Comparison of ENCODE assay signal across 18 cellular contexts in the genomic region with DNA sequence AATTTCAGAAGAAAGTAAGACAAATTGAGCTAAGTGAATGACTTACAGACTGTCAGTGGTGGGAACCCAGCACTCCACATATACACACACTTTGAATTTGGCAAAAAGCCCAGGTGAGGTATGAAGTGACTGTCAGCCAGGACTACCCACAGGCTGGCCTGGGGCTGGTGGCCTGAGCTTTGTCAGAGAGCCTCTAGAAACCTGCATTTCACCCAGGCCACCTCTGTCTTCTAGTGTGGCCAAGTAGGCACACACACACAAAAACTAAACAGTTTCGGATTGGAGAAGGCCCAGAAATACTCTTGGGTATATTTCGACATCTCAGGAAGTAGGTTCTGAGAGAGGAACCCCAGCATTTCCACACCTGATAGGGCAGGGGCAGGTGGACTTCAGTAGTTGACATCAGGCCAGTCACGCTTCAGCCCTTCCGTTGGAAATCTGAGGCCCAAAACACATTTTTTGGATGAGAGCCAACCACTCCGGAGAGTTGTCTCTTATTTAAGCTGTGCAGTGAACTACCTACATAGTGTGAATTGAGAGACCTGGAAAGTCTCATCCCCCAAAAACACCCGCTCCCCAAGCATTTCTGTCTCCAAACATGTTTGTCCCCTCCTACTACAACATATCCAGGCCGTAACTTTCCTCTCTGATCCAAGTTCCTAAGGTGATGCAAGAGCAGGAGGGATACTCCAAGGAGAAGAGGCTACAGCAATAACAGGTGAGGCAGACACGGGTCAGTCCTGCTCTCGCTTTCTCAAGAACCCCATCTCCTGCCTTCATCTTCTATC.
DNase-seq lines count a peak whose midpoint lies in the region; ATAC-seq and TF ChIP-seq lines count a peak whose summit lies in the region.
"Had no signal": no experiment of that assay in that cellular context is flagged by ENCODE, and none has a peak within 500 bp of the region (broad histone marks: within the 10 kb centered on the region; RNA-seq: fewer than 3 reads in every experiment).

No MANE protein-coding gene starts in this region.

- H3K27me3 ChIP-seq in right atrium auricular region (no peaks in the 10 kb centered on the region), upper lobe of right lung (no peaks in the 10 kb centered on the region)
- H3K27me3 ChIP-seq: neutrophil had no signal

- CTCF ChIA-PET in activated naive CD4-positive, alpha-beta T cell treated with anti-CD3 and anti-CD28 coated beads, Interleukin-2, amount 10 ng/mL, durations not matched to agents 7 days and 5 days (lab: Charles Lee), result no interaction called here

- H3K36me3 Mint-ChIP-seq in activated naive CD4-positive, alpha-beta T cell treated with anti-CD3 and anti-CD28 coated beads, Interleukin-2, amount 10 ng/mL, durations not matched to agents 7 days and 5 days, result no peaks in the 10 kb centered on the region
- H3K36me3 Mint-ChIP-seq in activated T-cell treated with anti-CD3 and anti-CD28 coated beads, Interleukin-2, amount 50 U/mL, for 72 hours (ENCODE audit: insufficient read depth in 2 of 2), result no peaks in the 10 kb centered on the region
- H3K36me3 Mint-ChIP-seq: activated naive CD4-positive, alpha-beta T cell treated with anti-CD3 and anti-CD28 coated beads, Interleukin-2, amount 50 U/mL, for 72 hours; CD4-positive, CD25-positive, alpha-beta regulatory T cell had no signal

- H3K9me3 ChIP-seq in right atrium auricular region, result no peaks in the 10 kb centered on the region
- H3K9me3 ChIP-seq in upper lobe of right lung, result no peaks in the 10 kb centered on the region
- H3K9me3 ChIP-seq: neutrophil had no signal

- TF ChIP-seq CTCF in right atrium auricular region (IDR thresholded peaks at IDR 0.05) (no peak), upper lobe of right lung (IDR thresholded peaks at IDR 0.05) (no peak)

- H3K4me3 Mint-ChIP-seq in activated naive CD4-positive, alpha-beta T cell treated with anti-CD3 and anti-CD28 coated beads, Interleukin-2, amount 10 ng/mL, durations not matched to agents 7 days and 5 days, result no peak overlapping the region
- H3K4me3 Mint-ChIP-seq in activated T-cell treated with anti-CD3 and anti-CD28 coated beads, Interleukin-2, amount 50 U/mL, for 72 hours, result no peak overlapping the region
- H3K4me3 Mint-ChIP-seq: CD4-positive, CD25-positive, alpha-beta regulatory T cell had no signal

- no peaks in the 10 kb centered on the region for H3K4me1 ChIP-seq in right atrium auricular region
- H3K4me1 ChIP-seq in upper lobe of right lung, result no peaks in the 10 kb centered on the region

- H3K27me3 Mint-ChIP-seq in activated naive CD4-positive, alpha-beta T cell treated with anti-CD3 and anti-CD28 coated beads, Interleukin-2, amount 10 ng/mL, durations not matched to agents 7 days and 5 days, result no peaks in the 10 kb centered on the region
- H3K27me3 Mint-ChIP-seq in activated T-cell treated with anti-CD3 and anti-CD28 coated beads, Interleukin-2, amount 50 U/mL, for 72 hours (ENCODE audit: low read depth), result no peaks in the 10 kb centered on the region
- H3K27me3 Mint-ChIP-seq: CD4-positive, CD25-positive, alpha-beta regulatory T cell had no signal

- no peak overlapping the region for H3K4me3 ChIP-seq in right atrium auricular region
- H3K4me3 ChIP-seq in upper lobe of right lung, result no peak overlapping the region

- H3K27ac ChIP-seq in right atrium auricular region (no peak overlapping the region), upper lobe of right lung (no peak overlapping the region)
- H3K27ac ChIP-seq: neutrophil had no signal

- no peaks in the 10 kb centered on the region for H3K9me3 Mint-ChIP-seq in activated naive CD4-positive, alpha-beta T cell treated with anti-CD3 and anti-CD28 coated beads, Interleukin-2, amount 10 ng/mL, durations not matched to agents 7 days and 5 days
- H3K9me3 Mint-ChIP-seq in activated T-cell treated with anti-CD3 and anti-CD28 coated beads, Interleukin-2, amount 50 U/mL, for 72 hours, result peaks cover 0 to 3% of the 10 kb centered on the region in 2 donors
- H3K9me3 Mint-ChIP-seq: activated naive CD4-positive, alpha-beta T cell treated with anti-CD3 and anti-CD28 coated beads, Interleukin-2, amount 50 U/mL, for 72 hours had no signal

- intact Hi-C loops in Right ventricle myocardium inferior (cut with DNase I), result no loop called here
- intact Hi-C loops in upper lobe of right lung (cut with DNase I), result no loop called here

- H3K36me3 ChIP-seq in right atrium auricular region (no peaks in the 10 kb centered on the region), upper lobe of right lung (no peaks in the 10 kb centered on the region)
- H3K36me3 ChIP-seq: neutrophil had no signal

- DNase-seq in Right ventricle myocardium inferior (ENCODE audit: missing footprints), result no peak
- DNase-seq in right atrium auricular region (ENCODE audit: low spot score), result no peak
- DNase-seq in NCI-H2029 (lab: John Stamatoyannopoulos, UW), result peak; percentile 78
- DNase-seq in SHP77 treated with DMSO at 0.1 percent for 48 hours (lab: John Stamatoyannopoulos, UW), result peak; percentile 57
- no peak for DNase-seq in upper lobe of right lung
- no peak for DNase-seq in activated naive CD4-positive, alpha-beta T cell treated with anti-CD3 and anti-CD28 coated beads, Interleukin-2, amount 10 ng/mL, durations not matched to agents 7 days and 5 days
- no peak for DNase-seq in activated T-cell treated with anti-CD3 and anti-CD28 coated beads, Interleukin-2, amount 50 U/mL, for 72 hours
- no peak for DNase-seq in medulla oblongata (ENCODE audit: extremely low spot score)
- DNase-seq: activated CD4-positive, CD25-positive, alpha-beta regulatory T cell treated with anti-CD3 and anti-CD28 coated beads, Interleukin-2, amount 50 U/mL, for 72 hours; activated T-cell treated with anti-CD3 and anti-CD28 coated beads, Interleukin-2, amount 50 U/mL, for 48 hours; CD4-positive, CD25-positive, alpha-beta regulatory T cell; head of caudate nucleus; Karpas-422; NCI-H526 treated with DMSO at 0.1 percent for 48 hours; stimulated activated CD4-positive, alpha-beta T cell treated with anti-CD3 and anti-CD28 coated beads, Interleukin-12 subunit alpha, Interleukin-12 subunit beta, amount 100 ng/mL, for 4 hours had no signal

- H3K4me1 Mint-ChIP-seq in activated naive CD4-positive, alpha-beta T cell treated with anti-CD3 and anti-CD28 coated beads, Interleukin-2, amount 10 ng/mL, durations not matched to agents 7 days and 5 days, result no peaks in the 10 kb centered on the region
- H3K4me1 Mint-ChIP-seq in activated T-cell treated with anti-CD3 and anti-CD28 coated beads, Interleukin-2, amount 50 U/mL, for 72 hours (ENCODE audit: low read depth), result no peaks in the 10 kb centered on the region
- H3K4me1 Mint-ChIP-seq: CD4-positive, CD25-positive, alpha-beta regulatory T cell had no signal

- no peak overlapping the region for H3K27ac Mint-ChIP-seq in activated naive CD4-positive, alpha-beta T cell treated with anti-CD3 and anti-CD28 coated beads, Interleukin-2, amount 10 ng/mL, durations not matched to agents 7 days and 5 days
- H3K27ac Mint-ChIP-seq in activated T-cell treated with anti-CD3 and anti-CD28 coated beads, Interleukin-2, amount 50 U/mL, for 72 hours, result no peak overlapping the region
- H3K27ac Mint-ChIP-seq: activated naive CD4-positive, alpha-beta T cell treated with anti-CD3 and anti-CD28 coated beads, Interleukin-2, amount 50 U/mL, for 72 hours; CD4-positive, CD25-positive, alpha-beta regulatory T cell had no signal

- ATAC-seq in Right ventricle myocardium inferior (peak; percentile 48), upper lobe of right lung (peak; percentile 66)
- ATAC-seq in activated T-cell treated with anti-CD3 and anti-CD28 coated beads, Interleukin-2, amount 50 U/mL, for 72 hours (replicated peaks in 1 of 2), result no peak
- ATAC-seq: activated naive CD4-positive, alpha-beta T cell treated with anti-CD3 and anti-CD28 coated beads, Interleukin-2, amount 50 U/mL, for 72 hours; Panc1 had no signal

Comparison
In these comparisons a context has a peak if more than half of its experiments do, and no peak if none do; other contexts are left out.
1. ATAC-seq: peak in Right ventricle myocardium inferior (single experiment) and upper lobe of right lung (single experiment); none in activated T-cell treated with anti-CD3 and anti-CD28 coated beads, Interleukin-2, amount 50 U/mL, for 72 hours (0 of 2).
2. DNase-seq: peak in NCI-H2029 (single experiment) and SHP77 treated with DMSO at 0.1 percent for 48 hours (single experiment); none in Right ventricle myocardium inferior (single experiment), right atrium auricular region (single experiment), upper lobe of right lung (single experiment), activated naive CD4-positive, alpha-beta T cell treated with anti-CD3 and anti-CD28 coated beads, Interleukin-2, amount 10 ng/mL, durations not matched to agents 7 days and 5 days (single experiment), activated T-cell treated with anti-CD3 and anti-CD28 coated beads, Interleukin-2, amount 50 U/mL, for 72 hours (0 of 2) and medulla oblongata (single experiment).